In genomic region chr16:50718061-50718760, GRCh38 we compare ENCODE assay signal across 19 cellular contexts. TPM values are rescaled to one million over a fixed set of nuclear protein-coding genes. Genes with fewer than 3 reads are reported as not detected.
DNase-seq lines count a peak whose midpoint lies in the region; ATAC-seq, FAIRE-seq and TF ChIP-seq lines count a peak whose summit lies in the region.
"Had no signal": no experiment of that assay in that cellular context is flagged by ENCODE, and none has a peak within 500 bp of the region (broad histone marks: within the 10 kb centered on the region; RNA-seq: fewer than 3 reads in every experiment).

No MANE protein-coding gene starts in this region.

- peak overlapping the region; percentile 26; the same call in 1 of the 2 replicates for H3K4me2 ChIP-seq in IMR-90 (ENCODE audit: low read depth, low read length)
- no peak overlapping the region for H3K4me2 ChIP-seq in K562 (ENCODE audit: insufficient read depth, low read length)

- H3K9ac ChIP-seq in IMR-90 (ENCODE audit: low read depth, low read length) (no peak overlapping the region), K562 (ENCODE audit: insufficient read depth in 1 of 2, low read depth in 2 of 2, low read length in 2 of 2) (no peak overlapping the region)

- H2AK9ac ChIP-seq in IMR-90 (replicated peaks; ENCODE audit: low read depth, low read length, poor library complexity): no peak overlapping the region

- in situ Hi-C loops in IMR-90 (cut with MboI; ENCODE audit: low sequenced_read_pairs) (no loop called here), K562 (cut with MboI) (no loop called here)

- H4K91ac ChIP-seq in IMR-90 (ENCODE audit: insufficient read depth, low read depth, low read length): no peak overlapping the region

- H3K4me1 ChIP-seq in CD4-positive, alpha-beta memory T cell (ENCODE audit: insufficient read depth, low read length): peaks cover 12% of the 10 kb centered on the region
- H3K4me1 ChIP-seq in IMR-90 (ENCODE audit: control insufficient read depth, insufficient read depth, low read length) (no peaks in the 10 kb centered on the region), K562 (replicated peaks in 1 of 2; ENCODE audit: control insufficient read depth in 2 of 2, insufficient read depth in 2 of 2, low read length in 2 of 2) (no peaks in the 10 kb centered on the region; a peak in 1 of 5 replicates)
- H3K4me1 ChIP-seq: adrenal gland, psoas muscle had no signal

- DNase-seq in CD4-positive, alpha-beta memory T cell: no peak
- peak; percentile 36 for DNase-seq in IMR-90
- DNase-seq in K562 (ENCODE audit: extremely low read depth in 1 of 4, low spot score in 3 of 4): no peak
- no peak for DNase-seq in natural killer cell treated with Interleukin-12 subunit alpha and Interleukin-12 subunit beta and Interleukin-15 and Interleukin-18, amount 100 ng/mL, for 72 hours (ENCODE audit: low spot score)
- no peak for DNase-seq in A172 (ENCODE audit: low spot score)
- DNase-seq in pons (ENCODE audit: low spot score): no peak
- no peak for DNase-seq in AML-193 (lab: John Stamatoyannopoulos, UW)
- DNase-seq: activated CD4-positive, alpha-beta T cell treated with anti-CD3 and anti-CD28 coated beads for 4 hours; activated T-cell treated with anti-CD3 and anti-CD28 coated beads for 4 hours; adrenal gland; CD8-positive, alpha-beta T cell; left cardiac atrium; NCI-H446; psoas muscle; T-helper 17 cell had no signal

- no peaks in the 10 kb centered on the region for H3K9me1 ChIP-seq in IMR-90 (ENCODE audit: insufficient read depth, low read length)
- no peaks in the 10 kb centered on the region for H3K9me1 ChIP-seq in K562 (ENCODE audit: control insufficient read depth, insufficient read depth, low read length)

- H3K27ac Mint-ChIP-seq in CD4-positive, alpha-beta memory T cell: peak overlapping the region in 5 of 7 donors; percentile 29 to 80 (median 62)
- H3K27ac Mint-ChIP-seq in natural killer cell treated with Interleukin-12 subunit alpha and Interleukin-12 subunit beta and Interleukin-15 and Interleukin-18, amount 100 ng/mL, for 72 hours: peak overlapping the region; percentile 16 to 70
- H3K27ac Mint-ChIP-seq: CD8-positive, alpha-beta T cell had no signal

- H3K4ac ChIP-seq in IMR-90 (ENCODE audit: low read depth, low read length): no peak overlapping the region

- TF ChIP-seq EP300 in K562 (IDR thresholded peaks at IDR 0.05; ENCODE audit: low read length): no peak

- no peak overlapping the region for H4K5ac ChIP-seq in IMR-90 (ENCODE audit: low read depth, low read length)

- CTCF ChIA-PET in CD4-positive, alpha-beta memory T cell (lab: Charles Lee; ENCODE audit: partially characterized antibody): interaction anchor here (1.0 to 7.0 kb wide), 4 partner anchors 14 to 88 kb away, joined by 3 to 55 read pairs (median 16); no protein-coding TSS in a partner anchor
- CTCF ChIA-PET in IMR-90 (lab: Yijun Ruan, JAX): no interaction called here
- CTCF ChIA-PET in K562 (lab: Yijun Ruan, JAX; ENCODE audit: low intra/inter-chr PET ratio): no interaction called here

- H3K27ac ChIP-seq in CD4-positive, alpha-beta memory T cell (ENCODE audit: low read depth, low read length): no peak overlapping the region
- H3K27ac ChIP-seq in IMR-90 (ENCODE audit: insufficient read depth, low read length) (no peak overlapping the region), K562 (ENCODE audit: extremely low read depth, low read depth, low read length) (no peak overlapping the region)
- H3K27ac ChIP-seq: adrenal gland, psoas muscle had no signal

- 27% methylated on average over 2 of the region's 16 CpGs; no CpG with 5 or more reads in 1 of the 2 experiments for WGBS in IMR-90 (ENCODE audit: extremely low coverage in 2 of 2, insufficient read length in 1 of 2), 2 experiments
- WGBS in K562 (ENCODE audit: insufficient coverage, low coverage, missing lambda C conversion rate): 3% methylated on average over 16 of the region's 16 CpGs

- H3K79me2 ChIP-seq in K562 (ENCODE audit: control insufficient read depth, insufficient read depth, low read length): no peaks in the 10 kb centered on the region

- dilution Hi-C loops in IMR-90 (cut with HindIII; ENCODE audit: low sequenced_read_pairs, unreplicated experiment): no loop called here

- no peak overlapping the region for H3K14ac ChIP-seq in IMR-90 (replicated peaks; ENCODE audit: low read depth, low read length)

- FAIRE-seq in K562 (lab: Jason Lieb, UNC): no peak
- FAIRE-seq: GM19239, HTR-8/SVneo had no signal

- peaks cover 6% of the 10 kb centered on the region for H3K36me3 ChIP-seq in CD4-positive, alpha-beta memory T cell (ENCODE audit: insufficient read depth, low read length)
- H3K36me3 ChIP-seq in IMR-90 (ENCODE audit: control insufficient read depth, insufficient read depth, low read length) (no peaks in the 10 kb centered on the region), K562 (ENCODE audit: control insufficient read depth, insufficient read depth, low read length) (no peaks in the 10 kb centered on the region)
- H3K36me3 ChIP-seq: adrenal gland had no signal

- H2BK120ac ChIP-seq in IMR-90 (ENCODE audit: low read depth, low read length): no peak overlapping the region

- no peak overlapping the region for H2BK20ac ChIP-seq in IMR-90 (ENCODE audit: low read depth, low read length)

- H3K23ac ChIP-seq in IMR-90 (ENCODE audit: low read depth, low read length): no peak overlapping the region

- no peak overlapping the region for H3K4me3 ChIP-seq in CD4-positive, alpha-beta memory T cell (ENCODE audit: low read length in 2 of 2)
- H3K4me3 ChIP-seq in IMR-90 (ENCODE audit: insufficient read depth, low read depth, low read length) (no peak overlapping the region), K562 (no peak overlapping the region)
- H3K4me3 ChIP-seq: adrenal gland, psoas muscle had no signal

- no peak overlapping the region for H3K56ac ChIP-seq in IMR-90 (ENCODE audit: extremely low read depth, insufficient read depth, low read length)

- peaks cover 9 to 40% (median 24%) of the 10 kb centered on the region in 4 donors for H3K4me1 Mint-ChIP-seq in CD4-positive, alpha-beta memory T cell
- H3K4me1 Mint-ChIP-seq in natural killer cell treated with Interleukin-12 subunit alpha and Interleukin-12 subunit beta and Interleukin-15 and Interleukin-18, amount 100 ng/mL, for 72 hours (ENCODE audit: low read depth in 2 of 2): peaks cover 25 to 29% of the 10 kb centered on the region in 2 donors

- H3K27me3 Mint-ChIP-seq in CD4-positive, alpha-beta memory T cell: no peaks in the 10 kb centered on the region
- H3K27me3 Mint-ChIP-seq in natural killer cell treated with Interleukin-12 subunit alpha and Interleukin-12 subunit beta and Interleukin-15 and Interleukin-18, amount 100 ng/mL, for 72 hours: no peaks in the 10 kb centered on the region
- H3K27me3 Mint-ChIP-seq: T-helper 17 cell had no signal

- H3K9me3 ChIP-seq in CD4-positive, alpha-beta memory T cell (ENCODE audit: control insufficient read depth in 1 of 2, low read length in 2 of 2): no peaks in the 10 kb centered on the region
- H3K9me3 ChIP-seq in IMR-90 (ENCODE audit: control insufficient read depth, insufficient read depth, low read length) (no peaks in the 10 kb centered on the region), K562 (replicated peaks; ENCODE audit: control insufficient read depth, insufficient read depth, low read depth, low read length) (no peaks in the 10 kb centered on the region)
- H3K9me3 ChIP-seq: adrenal gland, psoas muscle had no signal

- TF ChIP-seq POLR2A in IMR-90 (IDR thresholded peaks at IDR 0.05; ENCODE audit: low read depth, low read length) (no peak), K562 (conservative IDR thresholded peaks at IDR 0.05) (no peak)

- peaks cover 0 to 2% (median 0%) of the 10 kb centered on the region in 8 donors for H3K9me3 Mint-ChIP-seq in CD4-positive, alpha-beta memory T cell
- peaks cover 1% of the 10 kb centered on the region for H3K9me3 Mint-ChIP-seq in natural killer cell treated with Interleukin-12 subunit alpha and Interleukin-12 subunit beta and Interleukin-15 and Interleukin-18, amount 100 ng/mL, for 72 hours
- H3K9me3 Mint-ChIP-seq: CD8-positive, alpha-beta T cell had no signal

- no peak overlapping the region for H3K4me3 Mint-ChIP-seq in CD4-positive, alpha-beta memory T cell
- H3K4me3 Mint-ChIP-seq in natural killer cell treated with Interleukin-12 subunit alpha and Interleukin-12 subunit beta and Interleukin-15 and Interleukin-18, amount 100 ng/mL, for 72 hours: no peak overlapping the region
- H3K4me3 Mint-ChIP-seq: CD8-positive, alpha-beta T cell; T-helper 17 cell had no signal

- peak overlapping the region; percentile 74 for H2AFZ ChIP-seq in IMR-90 (replicated peaks; ENCODE audit: low read length, poor library complexity)
- H2AFZ ChIP-seq in K562 (ENCODE audit: low read depth, low read length): no peak overlapping the region

- no peak overlapping the region for H4K8ac ChIP-seq in IMR-90 (ENCODE audit: low read depth in 2 of 2, low read length in 2 of 2)

- intact Hi-C loops in CD4-positive, alpha-beta memory T cell (cut with micrococcal nuclease): no loop called here
- intact Hi-C loops in IMR-90 (cut with micrococcal nuclease) (no loop called here), K562 (cut with micrococcal nuclease) (no loop called here)

- TF ChIP-seq CTCF in IMR-90 (conservative IDR thresholded peaks at IDR 0.05; ENCODE audit: low read depth, low read length): no peak
- TF ChIP-seq CTCF in K562 (IDR thresholded peaks at IDR 0.05 in 2 of 3, conservative IDR thresholded peaks at IDR 0.05 in 1 of 3; ENCODE audit: insufficient read depth in 2 of 3, low read depth in 1 of 3, low read length in 3 of 3): no peak

- POLR2A ChIA-PET in CD4-positive, alpha-beta memory T cell (lab: Charles Lee; ENCODE audit: partially characterized antibody): interaction anchor here (1.3 to 1.4 kb wide), 2 partner anchors 23 to 37 kb away, joined by 3 read pairs; partner anchors contain the start of gene SNX20
- POLR2A ChIA-PET in IMR-90 (lab: Charles Lee; ENCODE audit: unreplicated experiment) (no interaction called here), K562 (lab: Yijun Ruan, JAX) (interaction anchor here (0.7 kb wide), 1 partner anchor 422 kb away, joined by 3 read pairs; no protein-coding TSS in a partner anchor)

- no peaks in the 10 kb centered on the region for H3K27me3 ChIP-seq in CD4-positive, alpha-beta memory T cell (ENCODE audit: insufficient read depth, low read length)
- H3K27me3 ChIP-seq in IMR-90 (ENCODE audit: control insufficient read depth, insufficient read depth, low read length) (no peaks in the 10 kb centered on the region; the same call in 1 of the 2 replicates), K562 (ENCODE audit: control insufficient read depth in 2 of 2, insufficient read depth in 2 of 2, low read length in 2 of 2) (peaks cover 7 to 47% of the 10 kb centered on the region in 2 experiments; a peak in 4 of 5 replicates)
- H3K27me3 ChIP-seq: adrenal gland had no signal

- peaks cover 14 to 43% of the 10 kb centered on the region in 2 donors for H3K36me3 Mint-ChIP-seq in CD4-positive, alpha-beta memory T cell
- H3K36me3 Mint-ChIP-seq in natural killer cell treated with Interleukin-12 subunit alpha and Interleukin-12 subunit beta and Interleukin-15 and Interleukin-18, amount 100 ng/mL, for 72 hours: peaks cover 10% of the 10 kb centered on the region
- H3K36me3 Mint-ChIP-seq: CD8-positive, alpha-beta T cell had no signal

- no peaks in the 10 kb centered on the region for H3K79me1 ChIP-seq in IMR-90 (ENCODE audit: low read depth in 1 of 2, low read length in 2 of 2)

- ATAC-seq in IMR-90 (ENCODE audit: low read depth) (0 out of 2 replicates have a peak, but pooled peaks have one; percentile 24), K562 (no peak), GM21515 (IDR thresholded peaks at IDR 0.05; ENCODE audit: unreplicated experiment) (no peak)
- ATAC-seq in natural killer cell treated with Interleukin-12 subunit alpha and Interleukin-12 subunit beta and Interleukin-15 and Interleukin-18, amount 100 ng/mL, for 72 hours: no peak
- ATAC-seq: CD8-positive, alpha-beta T cell; left cardiac atrium; Panc1; psoas muscle; T-helper 17 cell had no signal

- no peak overlapping the region for H2BK15ac ChIP-seq in IMR-90 (ENCODE audit: low read depth, low read length)

- TF ChIP-seq RAD21 in IMR-90 (IDR thresholded peaks at IDR 0.05; ENCODE audit: low read length): no peak
- TF ChIP-seq RAD21 in K562 (CRISPR knock-in tag; conservative IDR thresholded peaks at IDR 0.05 in 1 of 2, IDR thresholded peaks at IDR 0.05 in 1 of 2): no peak

- no peak overlapping the region for H2AK5ac ChIP-seq in IMR-90 (ENCODE audit: low read depth, low read length)

- BruUV-seq in IMR-90 (replicated peaks; lab: Mats Ljungman, UMichigan): no TSS peak
- BruUV-seq in K562 (replicated peaks; lab: Mats Ljungman, UMichigan): no TSS peak

- no peak overlapping the region for H2BK5ac ChIP-seq in IMR-90 (ENCODE audit: low read depth, low read length, poor library complexity, severe bottlenecking)

- H4K20me1 ChIP-seq in IMR-90 (ENCODE audit: insufficient read depth, low read length) (no peaks in the 10 kb centered on the region), K562 (replicated peaks; ENCODE audit: control insufficient read depth, insufficient read depth, low read length) (no peaks in the 10 kb centered on the region)

- no peak overlapping the region for H3K18ac ChIP-seq in IMR-90 (ENCODE audit: low read depth, low read length)

RNA-seq across cellular contexts. Expression of gene CYLD, which starts 23.7 kb away (rescaled TPM):
- 100 to 1,000 TPM; 294 to 299 TPM for total RNA-seq in CD4-positive, alpha-beta memory T cell
- 100 to 1,000 TPM; 206 to 255 TPM for polyA plus RNA-seq in CD4-positive, alpha-beta memory T cell
- total RNA-seq in IMR-90 (2012; rRNA removed) (37.3 and 50.8 TPM in 2 replicates), K562 (2014; rRNA removed) (3.6 and 5.4 TPM in 2 replicates), K562 (2014; rRNA removed; fragmentation: Illumina TruSeq; extraction: Trizol) (6.8 and 7.6 TPM in 2 replicates), K562 (2015; rRNA removed; fragmentation: Illumina TruSeq; extraction: Trizol) (4.2 and 4.8 TPM in 2 replicates), K562 (2021) (6.2 and 6.4 TPM in 2 replicates)
- polyA plus RNA-seq in IMR-90 (2012; rRNA removed) (12.9 and 16.2 TPM in 2 replicates), K562 (2011; rRNA removed) (3.7 and 7.4 TPM in 2 replicates), K562 (2014; fragmentation: Illumina TruSeq; extraction: Trizol) (5.3 and 5.8 TPM in 2 replicates), K562 (2014; fragmentation: Nextera tagmentation; extraction: Ambion mirVana) (1 to 10 TPM; 4.3 to 5.2 TPM), K562 (2014; rRNA removed) (2.8 and 3.4 TPM in 2 replicates)
- 3.3 and 6.1 TPM in 2 replicates for polyA plus RNA-seq in IMR-90 (2012; cell fraction: cytosol; rRNA removed)
- polyA plus RNA-seq in IMR-90 (2012; cell fraction: nucleus; rRNA removed; ENCODE audit: low replicate concordance): 2.9 and 16.3 TPM in 2 replicates
- 8.0 and 30.7 TPM in 2 replicates for total RNA-seq in K562 (2011; cell fraction: chromatin; rRNA removed; ENCODE audit: low replicate concordance)
- 4.3 and 6.3 TPM in 2 replicates for total RNA-seq in K562 (2011; cell fraction: nucleolus; rRNA removed)
- total RNA-seq in K562 (2011; cell fraction: nucleoplasm; rRNA removed): 8.1 and 14.1 TPM in 2 replicates
- 1.5 and 2.0 TPM in 2 replicates for polyA plus RNA-seq in K562 (2011; cell fraction: cytosol; rRNA removed)
- 4.9 and 6.5 TPM in 2 replicates for polyA plus RNA-seq in K562 (2011; cell fraction: nucleus; rRNA removed)
- polyA plus RNA-seq in K562 (2012): 3.8 and 5.5 TPM in 2 replicates
- polyA minus RNA-seq in K562 (2011; rRNA and poly(A)+ RNA removed): 9.5 and 9.9 TPM in 2 replicates
- 2.3 and 3.8 TPM in 2 replicates for polyA minus RNA-seq in K562 (2011; cell fraction: cytosol; rRNA and poly(A)+ RNA removed)
- polyA minus RNA-seq in K562 (2011; cell fraction: nucleus; rRNA and poly(A)+ RNA removed): 11.0 and 15.2 TPM in 2 replicates
- 100 to 1,000 TPM in 1 of 2 donors, 10 to 100 TPM in 1; 95.4 to 126 TPM for total RNA-seq in natural killer cell treated with Interleukin-12 subunit alpha and Interleukin-12 subunit beta and Interleukin-15 and Interleukin-18, amount 100 ng/mL, for 72 hours
- 76.8 and 83.4 TPM in 2 replicates for total RNA-seq in A172 (2014; rRNA removed; shearing (Covaris generic))

RNA-seq across cellular contexts. Expression of gene NOD2, which starts 24.8 kb away (rescaled TPM):
- total RNA-seq in CD4-positive, alpha-beta memory T cell: 10 to 100 TPM in 1 of 2 experiments, 1 to 10 TPM in 1; 9.8 to 10.9 TPM
- 1 to 10 TPM; 2.2 to 3.7 TPM for polyA plus RNA-seq in CD4-positive, alpha-beta memory T cell
- total RNA-seq in IMR-90 (2012; rRNA removed) (not detected in 2 replicates), K562 (2014; rRNA removed) (not detected in 2 replicates), K562 (2014; rRNA removed; fragmentation: Illumina TruSeq; extraction: Trizol) (not detected in 2 replicates), K562 (2015; rRNA removed; fragmentation: Illumina TruSeq; extraction: Trizol) (0.04 TPM in 1 of 2 replicates, not detected in the other), K562 (2021) (not detected in 2 replicates)
- polyA plus RNA-seq in IMR-90 (2012; rRNA removed) (not detected in 2 replicates), K562 (2011; rRNA removed) (not detected in 2 replicates), K562 (2014; fragmentation: Illumina TruSeq; extraction: Trizol) (not detected in 2 replicates), K562 (2014; fragmentation: Nextera tagmentation; extraction: Ambion mirVana) (not detected), K562 (2014; rRNA removed) (not detected in 2 replicates)
- polyA plus RNA-seq in IMR-90 (2012; cell fraction: cytosol; rRNA removed): not detected in 2 replicates
- 0.01 TPM in 1 of 2 replicates, not detected in the other for polyA plus RNA-seq in IMR-90 (2012; cell fraction: nucleus; rRNA removed; ENCODE audit: low replicate concordance)
- not detected in 2 replicates for total RNA-seq in K562 (2011; cell fraction: chromatin; rRNA removed; ENCODE audit: low replicate concordance)
- total RNA-seq in K562 (2011; cell fraction: nucleolus; rRNA removed): not detected in 2 replicates
- total RNA-seq in K562 (2011; cell fraction: nucleoplasm; rRNA removed): not detected in 2 replicates
- polyA plus RNA-seq in K562 (2011; cell fraction: cytosol; rRNA removed): not detected in 2 replicates
- not detected in 2 replicates for polyA plus RNA-seq in K562 (2011; cell fraction: nucleus; rRNA removed)
- polyA plus RNA-seq in K562 (2012): 0.18 TPM in 1 of 2 replicates, not detected in the other
- 0.30 TPM in 1 of 2 replicates, not detected in the other for polyA minus RNA-seq in K562 (2011; rRNA and poly(A)+ RNA removed)
- not detected in 2 replicates for polyA minus RNA-seq in K562 (2011; cell fraction: cytosol; rRNA and poly(A)+ RNA removed)
- polyA minus RNA-seq in K562 (2011; cell fraction: nucleus; rRNA and poly(A)+ RNA removed): not detected in 2 replicates
- total RNA-seq in natural killer cell treated with Interleukin-12 subunit alpha and Interleukin-12 subunit beta and Interleukin-15 and Interleukin-18, amount 100 ng/mL, for 72 hours: 10 to 100 TPM in 1 of 2 donors, 1 to 10 TPM in 1; 3.7 to 11.2 TPM
- not detected in 2 replicates for total RNA-seq in A172 (2014; rRNA removed; shearing (Covaris generic))

RNA-seq across cellular contexts. Expression of gene SNX20, which starts 37.1 kb away (rescaled TPM):
- 10 to 100 TPM; 88.9 to 90.1 TPM for total RNA-seq in CD4-positive, alpha-beta memory T cell
- 100 to 1,000 TPM in 1 of 2 donors, 10 to 100 TPM in 1; 62.5 to 106 TPM for polyA plus RNA-seq in CD4-positive, alpha-beta memory T cell
- total RNA-seq in IMR-90 (2012; rRNA removed) (not detected in 2 replicates), K562 (2014; rRNA removed) (not detected in 2 replicates), K562 (2014; rRNA removed; fragmentation: Illumina TruSeq; extraction: Trizol) (not detected in 2 replicates), K562 (2015; rRNA removed; fragmentation: Illumina TruSeq; extraction: Trizol) (0.04 TPM in 2 replicates), K562 (2021) (0.07 and 0.13 TPM in 2 replicates)
- polyA plus RNA-seq in IMR-90 (2012; rRNA removed) (not detected in 2 replicates), K562 (2011; rRNA removed) (not detected in 2 replicates), K562 (2014; fragmentation: Illumina TruSeq; extraction: Trizol) (not detected in 2 replicates), K562 (2014; fragmentation: Nextera tagmentation; extraction: Ambion mirVana) (not detected), K562 (2014; rRNA removed) (not detected in 2 replicates)
- polyA plus RNA-seq in IMR-90 (2012; cell fraction: cytosol; rRNA removed): not detected in 2 replicates
- polyA plus RNA-seq in IMR-90 (2012; cell fraction: nucleus; rRNA removed; ENCODE audit: low replicate concordance): not detected in 2 replicates
- not detected in 2 replicates for total RNA-seq in K562 (2011; cell fraction: chromatin; rRNA removed; ENCODE audit: low replicate concordance)
- total RNA-seq in K562 (2011; cell fraction: nucleolus; rRNA removed): not detected in 2 replicates
- total RNA-seq in K562 (2011; cell fraction: nucleoplasm; rRNA removed): not detected in 2 replicates
- not detected in 2 replicates for polyA plus RNA-seq in K562 (2011; cell fraction: cytosol; rRNA removed)
- polyA plus RNA-seq in K562 (2011; cell fraction: nucleus; rRNA removed): not detected in 2 replicates
- 0.03 TPM in 1 of 2 replicates, not detected in the other for polyA plus RNA-seq in K562 (2012)
- polyA minus RNA-seq in K562 (2011; rRNA and poly(A)+ RNA removed): not detected in 2 replicates
- polyA minus RNA-seq in K562 (2011; cell fraction: cytosol; rRNA and poly(A)+ RNA removed): not detected in 2 replicates
- not detected in 2 replicates for polyA minus RNA-seq in K562 (2011; cell fraction: nucleus; rRNA and poly(A)+ RNA removed)
- 10 to 100 TPM; 26.2 to 38.4 TPM for total RNA-seq in natural killer cell treated with Interleukin-12 subunit alpha and Interleukin-12 subunit beta and Interleukin-15 and Interleukin-18, amount 100 ng/mL, for 72 hours
- total RNA-seq in A172 (2014; rRNA removed; shearing (Covaris generic)): not detected in 2 replicates

Comparison
In these comparisons a context has a peak if more than half of its experiments do, and no peak if none do; other contexts are left out.
1. RNA of gene SNX20, which starts 37.1 kb away (total RNA-seq): 88.9 to 90.1 TPM in CD4-positive, alpha-beta memory T cell and 26.2 to 38.4 TPM in natural killer cell treated with Interleukin-12 subunit alpha and Interleukin-12 subunit beta and Interleukin-15 and Interleukin-18, amount 100 ng/mL, for 72 hours; 0.04 to 0.13 TPM in K562, not detected in IMR-90 and not detected in A172; every median in the first group is over 10 times any median in the second.